Comparison of ENCODE assay signal across 31 cellular contexts in the genomic region with DNA sequence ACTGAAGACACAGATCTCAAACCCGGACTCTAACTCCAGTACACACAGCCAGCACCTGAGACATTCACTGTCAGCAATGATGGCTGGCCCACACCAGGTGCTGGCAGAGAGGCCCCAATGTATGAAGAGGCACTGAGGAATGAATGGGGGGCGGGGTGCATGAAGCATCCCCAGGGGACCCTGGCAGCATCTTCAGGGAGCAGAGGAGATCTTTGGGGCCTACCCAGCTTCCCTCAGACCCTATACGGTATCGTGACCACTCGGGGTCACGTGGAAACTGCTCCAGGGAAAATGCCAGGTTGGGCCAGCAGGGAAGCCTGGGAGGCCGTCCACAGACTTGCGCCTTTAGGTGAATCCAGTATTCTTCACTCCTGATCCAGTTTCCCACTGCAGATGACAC.
"Had no signal": no experiment of that assay in that cellular context is flagged by ENCODE, and none has a peak within 500 bp of the region (broad histone marks: within the 10 kb centered on the region; RNA-seq: fewer than 3 reads in every experiment).

No MANE protein-coding gene starts in this region.

- H3K36me3 Mint-ChIP-seq: activated CD8-positive, alpha-beta memory T cell treated with anti-CD3 and anti-CD28 coated beads, Interleukin-2, amount 10 ng/mL, durations not matched to agents 7 days and 5 days; activated naive CD8-positive, alpha-beta T cell treated with anti-CD3 and anti-CD28 coated beads, Interleukin-2, amount 10 ng/mL, durations not matched to agents 7 days and 5 days; natural killer cell treated with Interleukin-12 subunit alpha and Interleukin-12 subunit beta and Interleukin-15 and Interleukin-18, amount 100 ng/mL, for 72 hours had no signal

- H3K4me3 ChIP-seq: ascending aorta, cardiac muscle cell, esophagus squamous epithelium, mucosa of descending colon, pancreas, right atrium auricular region, smooth muscle cell, suprapubic skin, tibial artery had no signal

- H3K27ac ChIP-seq: ascending aorta, cardiac muscle cell, epithelial cell of prostate, esophagus squamous epithelium, neutrophil, pancreas, right atrium auricular region, suprapubic skin, tibial artery, WERI-Rb-1 had no signal

- H3K4me3 Mint-ChIP-seq: activated CD8-positive, alpha-beta memory T cell treated with anti-CD3 and anti-CD28 coated beads, Interleukin-2, amount 10 ng/mL, durations not matched to agents 7 days and 5 days; activated CD8-positive, alpha-beta T cell treated with anti-CD3 and anti-CD28 coated beads for 36 hours; activated naive CD4-positive, alpha-beta T cell treated with anti-CD3 and anti-CD28 coated beads for 36 hours; activated naive CD8-positive, alpha-beta T cell treated with anti-CD3 and anti-CD28 coated beads, Interleukin-2, amount 10 ng/mL, durations not matched to agents 7 days and 5 days; brain; dendritic cell treated with granulocyte-macrophage colony-stimulating factor and Interleukin-4, amounts not matched to agents 40 ng/mL and 50 ng/mL, for 4 days; natural killer cell treated with Interleukin-12 subunit alpha and Interleukin-12 subunit beta and Interleukin-15 and Interleukin-18, amount 100 ng/mL, for 72 hours; T-helper 1 cell treated with Interleukin-12 subunit alpha and Interleukin-12 subunit beta and Interleukin-4 antibody, amounts not matched to agents 30 μg/mL and 1 μg/mL, for 36 hours had no signal

- H3K4me1 ChIP-seq: ascending aorta, esophagus squamous epithelium, pancreas, right atrium auricular region, suprapubic skin, tibial artery had no signal

- H3K27me3 Mint-ChIP-seq: activated CD8-positive, alpha-beta memory T cell treated with anti-CD3 and anti-CD28 coated beads, Interleukin-2, amount 10 ng/mL, durations not matched to agents 7 days and 5 days; activated CD8-positive, alpha-beta T cell treated with anti-CD3 and anti-CD28 coated beads for 36 hours; activated naive CD8-positive, alpha-beta T cell treated with anti-CD3 and anti-CD28 coated beads, Interleukin-2, amount 10 ng/mL, durations not matched to agents 7 days and 5 days; brain; dendritic cell treated with granulocyte-macrophage colony-stimulating factor and Interleukin-4, amounts not matched to agents 40 ng/mL and 50 ng/mL, for 4 days; natural killer cell treated with Interleukin-12 subunit alpha and Interleukin-12 subunit beta and Interleukin-15 and Interleukin-18, amount 100 ng/mL, for 72 hours had no signal

- H3K27me3 ChIP-seq: ascending aorta, cardiac muscle cell, esophagus squamous epithelium, neutrophil, pancreas, right atrium auricular region, suprapubic skin, tibial artery had no signal

- H3K27ac Mint-ChIP-seq: activated CD8-positive, alpha-beta memory T cell treated with anti-CD3 and anti-CD28 coated beads, Interleukin-2, amount 10 ng/mL, durations not matched to agents 7 days and 5 days; activated CD8-positive, alpha-beta T cell treated with anti-CD3 and anti-CD28 coated beads for 36 hours; activated naive CD4-positive, alpha-beta T cell treated with anti-CD3 and anti-CD28 coated beads for 36 hours; activated naive CD8-positive, alpha-beta T cell treated with anti-CD3 and anti-CD28 coated beads, Interleukin-2, amount 10 ng/mL, durations not matched to agents 7 days and 5 days; brain; dendritic cell treated with granulocyte-macrophage colony-stimulating factor and Interleukin-4, amounts not matched to agents 40 ng/mL and 50 ng/mL, for 4 days; natural killer cell treated with Interleukin-12 subunit alpha and Interleukin-12 subunit beta and Interleukin-15 and Interleukin-18, amount 100 ng/mL, for 72 hours; T-helper 1 cell treated with Interleukin-12 subunit alpha and Interleukin-12 subunit beta and Interleukin-4 antibody, amounts not matched to agents 30 μg/mL and 1 μg/mL, for 36 hours had no signal

- H3K4me1 Mint-ChIP-seq: activated CD8-positive, alpha-beta memory T cell treated with anti-CD3 and anti-CD28 coated beads, Interleukin-2, amount 10 ng/mL, durations not matched to agents 7 days and 5 days; activated naive CD8-positive, alpha-beta T cell treated with anti-CD3 and anti-CD28 coated beads, Interleukin-2, amount 10 ng/mL, durations not matched to agents 7 days and 5 days; brain had no signal

- H3K9me3 Mint-ChIP-seq: activated CD8-positive, alpha-beta T cell treated with anti-CD3 and anti-CD28 coated beads for 36 hours; activated naive CD4-positive, alpha-beta T cell treated with anti-CD3 and anti-CD28 coated beads for 36 hours; activated naive CD8-positive, alpha-beta T cell treated with anti-CD3 and anti-CD28 coated beads, Interleukin-2, amount 10 ng/mL, durations not matched to agents 7 days and 5 days; brain; dendritic cell treated with granulocyte-macrophage colony-stimulating factor and Interleukin-4, amounts not matched to agents 40 ng/mL and 50 ng/mL, for 4 days; natural killer cell treated with Interleukin-12 subunit alpha and Interleukin-12 subunit beta and Interleukin-15 and Interleukin-18, amount 100 ng/mL, for 72 hours; T-helper 1 cell treated with Interleukin-12 subunit alpha and Interleukin-12 subunit beta and Interleukin-4 antibody, amounts not matched to agents 30 μg/mL and 1 μg/mL, for 36 hours had no signal

- H3K4me2 ChIP-seq: smooth muscle cell had no signal

- ATAC-seq: activated CD4-positive, CD25-positive, alpha-beta regulatory T cell treated with anti-CD3 and anti-CD28 coated beads, Interleukin-2, amount 50 U/mL, for 24 hours; activated CD8-positive, alpha-beta memory T cell treated with anti-CD3 and anti-CD28 coated beads, Interleukin-2, amount 10 ng/mL, durations not matched to agents 7 days and 5 days; activated CD8-positive, alpha-beta T cell treated with anti-CD3 and anti-CD28 coated beads for 36 hours; left ventricle myocardium superior; mucosa of descending colon; natural killer cell treated with Interleukin-12 subunit alpha and Interleukin-12 subunit beta and Interleukin-15 and Interleukin-18, amount 100 ng/mL, for 72 hours; pancreas had no signal

- H3K9me3 ChIP-seq: ascending aorta, esophagus squamous epithelium, mucosa of descending colon, neutrophil, pancreas, right atrium auricular region, suprapubic skin, tibial artery had no signal

- DNase-seq: activated CD4-positive, alpha-beta T cell treated with anti-CD3 and anti-CD28 coated beads for 48 hours; activated CD8-positive, alpha-beta memory T cell treated with anti-CD3 and anti-CD28 coated beads, Interleukin-2, amount 10 ng/mL, durations not matched to agents 7 days and 5 days; activated CD8-positive, alpha-beta T cell treated with anti-CD3 and anti-CD28 coated beads for 36 hours; activated naive CD4-positive, alpha-beta T cell treated with anti-CD3 and anti-CD28 coated beads for 36 hours; activated naive CD8-positive, alpha-beta T cell treated with anti-CD3 and anti-CD28 coated beads, Interleukin-2, amount 10 ng/mL, durations not matched to agents 7 days and 5 days; activated T-cell treated with anti-CD3 and anti-CD28 coated beads for 4 hours; effector CD4-positive, alpha-beta T cell; esophagus squamous epithelium; foreskin melanocyte; left ventricle myocardium superior; mucosa of descending colon; pancreas; stimulated activated CD4-positive, alpha-beta T cell treated with anti-CD3 and anti-CD28 coated beads, Interleukin-15, amount 100 ng/mL, for 24 hours; stimulated activated CD4-positive, alpha-beta T cell treated with anti-CD3 and anti-CD28 coated beads, Interleukin-2, amount 100 ng/mL, for 24 hours; stimulated activated naive CD4-positive, alpha-beta T cell; SW 1271; T-helper 9 cell; WERI-Rb-1 had no signal
